14 cellular contexts compared by ENCODE assay signal in the genomic region with DNA sequence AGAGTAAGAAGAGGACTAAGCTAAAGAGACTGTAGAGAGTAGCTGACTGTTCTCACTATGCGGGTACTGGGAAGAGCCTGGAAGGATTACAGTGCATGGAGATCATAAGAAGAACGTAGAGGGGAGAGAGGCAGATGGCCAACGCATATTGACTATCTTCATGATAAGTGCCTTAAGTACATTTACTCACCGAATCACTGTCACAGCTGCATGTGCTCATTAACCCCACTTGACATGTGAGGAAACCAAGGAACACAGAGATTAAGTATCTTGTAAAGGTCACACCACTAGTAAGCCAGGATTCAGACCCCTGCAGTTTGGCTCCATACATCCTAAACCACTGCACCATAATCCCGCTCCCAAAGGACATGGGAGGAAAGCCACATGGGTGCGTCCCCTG. TPM values are rescaled to one million over a fixed set of nuclear protein-coding genes. Genes with fewer than 3 reads are reported as not detected.
"Had no signal": no experiment of that assay in that cellular context is flagged by ENCODE, and none has a peak within 500 bp of the region (broad histone marks: within the 10 kb centered on the region; RNA-seq: fewer than 3 reads in every experiment).

No MANE protein-coding gene starts in this region.

- H3K9me3 Mint-ChIP-seq: activated CD4-positive, alpha-beta T cell treated with anti-CD3 and anti-CD28 coated beads, Interleukin-2, amount 10 ng/mL, durations not matched to agents 7 days and 5 days; activated naive CD8-positive, alpha-beta T cell treated with anti-CD3 and anti-CD28 coated beads, Interleukin-2, amount 50 U/mL, for 24 hours; natural killer cell had no signal

- H3K36me3 ChIP-seq: heart right ventricle, stomach had no signal

- H3K9me3 ChIP-seq: heart right ventricle, stomach had no signal

- H3K4me1 Mint-ChIP-seq: activated CD4-positive, alpha-beta T cell treated with anti-CD3 and anti-CD28 coated beads, Interleukin-2, amount 10 ng/mL, durations not matched to agents 7 days and 5 days; activated naive CD8-positive, alpha-beta T cell treated with anti-CD3 and anti-CD28 coated beads, Interleukin-2, amount 50 U/mL, for 24 hours; natural killer cell had no signal

- H3K27ac Mint-ChIP-seq: activated CD4-positive, alpha-beta T cell treated with anti-CD3 and anti-CD28 coated beads, Interleukin-2, amount 10 ng/mL, durations not matched to agents 7 days and 5 days; activated naive CD8-positive, alpha-beta T cell treated with anti-CD3 and anti-CD28 coated beads, Interleukin-2, amount 50 U/mL, for 24 hours; natural killer cell had no signal

- DNase-seq: activated CD4-positive, alpha-beta T cell treated with anti-CD3 and anti-CD28 coated beads, Interleukin-2, amount 10 ng/mL, durations not matched to agents 7 days and 5 days; activated CD4-positive, CD25-positive, alpha-beta regulatory T cell; activated CD8-positive, alpha-beta memory T cell treated with anti-CD3 and anti-CD28 coated beads for 24 hours; activated naive CD4-positive, alpha-beta T cell treated with Interleukin-2 at 50 U/mL for 16 hours; activated naive CD8-positive, alpha-beta T cell treated with anti-CD3 and anti-CD28 coated beads, Interleukin-2, amount 50 U/mL, for 24 hours; effector CD4-positive, alpha-beta T cell; foreskin melanocyte; heart right ventricle; mammary epithelial cell; natural killer cell; nucleus accumbens; right cardiac atrium; small intestine; stomach had no signal

- H3K4me3 ChIP-seq: heart right ventricle, stomach had no signal

- H3K27me3 ChIP-seq: heart right ventricle, stomach had no signal

- H3K27ac ChIP-seq: heart right ventricle, stomach had no signal

- H3K4me3 Mint-ChIP-seq: activated CD4-positive, alpha-beta T cell treated with anti-CD3 and anti-CD28 coated beads, Interleukin-2, amount 10 ng/mL, durations not matched to agents 7 days and 5 days; activated naive CD8-positive, alpha-beta T cell treated with anti-CD3 and anti-CD28 coated beads, Interleukin-2, amount 50 U/mL, for 24 hours; natural killer cell had no signal

- H3K36me3 Mint-ChIP-seq: natural killer cell had no signal

RNA-seq across cellular contexts. Expression of a gene that starts 34.1 kb away (rescaled TPM):
- total RNA-seq: activated CD4-positive, alpha-beta T cell treated with anti-CD3 and anti-CD28 coated beads, Interleukin-2, amount 10 ng/mL, durations not matched to agents 7 days and 5 days; natural killer cell had no signal
